In genomic region chr20:63641792-63642517, GRCh38 we compare ENCODE assay signal across 8 cellular contexts. TPM values are rescaled to one million over a fixed set of nuclear protein-coding genes. Genes with fewer than 3 reads are reported as not detected.
DNase-seq lines count a peak whose midpoint lies in the region; ATAC-seq lines count a peak whose summit lies in the region.

No MANE protein-coding gene starts in this region.

- intact Hi-C loops in CD4-positive, alpha-beta memory T cell (cut with micrococcal nuclease): loop anchor here (1.0 kb wide), 5 partner anchors 11 to 105 kb away; partner anchors contain the start of genes PTK6 and STMN3

- peak overlapping the region; percentile 61 to 90 (median 80) for H3K4me3 Mint-ChIP-seq in CD4-positive, alpha-beta memory T cell

- DNase-seq in CD4-positive, alpha-beta memory T cell: peak; percentile 96 to 98 (median 97)
- DNase-seq in HK-2 (ENCODE audit: unreplicated experiment) (peak; percentile 71), NOMO-1 treated with dmso at 0.1 percent for 144 hours (lab: John Stamatoyannopoulos, UW; ENCODE audit: unreplicated experiment) (peak; percentile 69), activated T-cell treated with anti-CD3 and anti-CD28 coated beads for 1 hour (ENCODE audit: low read depth) (peak; percentile 98), epithelial cell of prostate (ENCODE audit: low read depth, low spot score) (peak; percentile 69), mucosa of gallbladder (ENCODE audit: low spot score) (peak; percentile 92)
- DNase-seq in stimulated activated CD8-positive, alpha-beta memory T cell treated with anti-CD3 and anti-CD28 coated beads, Interleukin-4, amount 100 ng/mL, for 48 hours: peak; percentile 98

- ATAC-seq in GM19452 (IDR thresholded peaks at IDR 0.05; ENCODE audit: unreplicated experiment): peak; percentile 57

- peaks cover 13 to 44% (median 28%) of the 10 kb centered on the region in 4 donors for H3K4me1 Mint-ChIP-seq in CD4-positive, alpha-beta memory T cell

- H3K4me1 ChIP-seq in CD4-positive, alpha-beta memory T cell (ENCODE audit: insufficient read depth, low read length): peaks cover 32% of the 10 kb centered on the region

- CTCF ChIA-PET in CD4-positive, alpha-beta memory T cell (lab: Charles Lee; ENCODE audit: partially characterized antibody): interaction anchor here (0.7 to 2.9 kb wide), 22 partner anchors 10 to 338 kb away, joined by 3 to 28 read pairs (median 5); partner anchors contain the start of genes GMEB2, LIME1, PTK6 and RTEL1

- POLR2A ChIA-PET in CD4-positive, alpha-beta memory T cell (lab: Charles Lee; ENCODE audit: partially characterized antibody): interaction anchor here (0.6 to 10.5 kb wide), 23 partner anchors 12 to 437 kb away, joined by 3 to 658 read pairs (median 5); partner anchors contain the start of genes ARFRP1, GMEB2, HELZ2 and LIME1

- peaks cover 13 to 17% of the 10 kb centered on the region in 2 donors for H3K36me3 Mint-ChIP-seq in CD4-positive, alpha-beta memory T cell

- peaks cover 0 to 4% (median 0%) of the 10 kb centered on the region in 8 donors for H3K9me3 Mint-ChIP-seq in CD4-positive, alpha-beta memory T cell

- H3K4me3 ChIP-seq in CD4-positive, alpha-beta memory T cell (ENCODE audit: low read length in 2 of 2): peak overlapping the region; percentile 57 to 92

- no peaks in the 10 kb centered on the region for H3K36me3 ChIP-seq in CD4-positive, alpha-beta memory T cell (ENCODE audit: insufficient read depth, low read length)

- H3K9me3 ChIP-seq in CD4-positive, alpha-beta memory T cell (ENCODE audit: control insufficient read depth in 1 of 2, low read length in 2 of 2): no peaks in the 10 kb centered on the region

- H3K27ac ChIP-seq in CD4-positive, alpha-beta memory T cell (ENCODE audit: low read depth, low read length): peak overlapping the region; percentile 76
- peak overlapping the region; percentile 62 for H3K27ac ChIP-seq in epithelial cell of prostate

- peaks cover 0 to 2% of the 10 kb centered on the region in 2 donors for H3K27me3 Mint-ChIP-seq in CD4-positive, alpha-beta memory T cell

- peak overlapping the region in 4 of 7 donors; percentile 47 to 89 (median 82) for H3K27ac Mint-ChIP-seq in CD4-positive, alpha-beta memory T cell

- no peaks in the 10 kb centered on the region for H3K27me3 ChIP-seq in CD4-positive, alpha-beta memory T cell (ENCODE audit: insufficient read depth, low read length)

RNA-seq across cellular contexts. Expression of gene STMN3, which starts 11.3 kb away (rescaled TPM):
- total RNA-seq in CD4-positive, alpha-beta memory T cell: 100 to 1,000 TPM; 110 to 120 TPM
- 10 to 100 TPM; 18.9 to 30.5 TPM for polyA plus RNA-seq in CD4-positive, alpha-beta memory T cell
- 11.1 TPM for total RNA-seq in mucosa of gallbladder

RNA-seq across cellular contexts. Expression of gene GMEB2, which starts 15.1 kb away (rescaled TPM):
- 10 to 100 TPM; 24.4 to 26.4 TPM for total RNA-seq in CD4-positive, alpha-beta memory T cell
- 10 to 100 TPM in 1 of 2 donors, 1 to 10 TPM in 1; 4.5 to 16.6 TPM for polyA plus RNA-seq in CD4-positive, alpha-beta memory T cell
- total RNA-seq in mucosa of gallbladder: 12.1 TPM

RNA-seq across cellular contexts. Expression of gene RTEL1, which starts 16.2 kb away (rescaled TPM):
- total RNA-seq in CD4-positive, alpha-beta memory T cell: 10 to 100 TPM; 30.9 to 36.0 TPM
- 1 to 10 TPM; 1.3 to 5.4 TPM for polyA plus RNA-seq in CD4-positive, alpha-beta memory T cell
- 30.2 TPM for total RNA-seq in mucosa of gallbladder

RNA-seq across cellular contexts. Expression of gene TNFRSF6B, which starts 54.5 kb away (rescaled TPM):
- total RNA-seq in CD4-positive, alpha-beta memory T cell: not detected
- polyA plus RNA-seq in CD4-positive, alpha-beta memory T cell: not detected
- total RNA-seq in mucosa of gallbladder: 3.2 TPM

Comparison
In these comparisons a context has a peak if more than half of its experiments do, and no peak if none do; other contexts are left out.
1. Peak in every context shown above with its lines: DNase-seq, ATAC-seq, H3K4me3 ChIP-seq and H3K27ac ChIP-seq.